Comparison of ENCODE assay signal across 17 cellular contexts in genomic region chr2:28093308-28093707, GRCh38.
DNase-seq lines count a peak whose midpoint lies in the region; ATAC-seq and TF ChIP-seq lines count a peak whose summit lies in the region.
"Had no signal": no experiment of that assay in that cellular context is flagged by ENCODE, and none has a peak within 500 bp of the region (broad histone marks: within the 10 kb centered on the region; RNA-seq: fewer than 3 reads in every experiment).

No MANE protein-coding gene starts in this region.

- no CpG with 5 or more reads among the region's 4 CpGs for WGBS in IMR-90 (ENCODE audit: extremely low coverage in 2 of 2, insufficient read length in 1 of 2), 2 experiments

- no peak for TF ChIP-seq CTCF in activated CD8-positive, alpha-beta T cell treated with anti-CD3 and anti-CD28 coated beads for 36 hours (IDR thresholded peaks at IDR 0.05)
- TF ChIP-seq CTCF in IMR-90 (conservative IDR thresholded peaks at IDR 0.05; ENCODE audit: low read depth, low read length) (no peak), foreskin fibroblast (IDR thresholded peaks at IDR 0.05; ENCODE audit: low read depth, low read length) (no peak)

- H3K56ac ChIP-seq in IMR-90 (ENCODE audit: extremely low read depth, insufficient read depth, low read length), result no peak overlapping the region

- no peaks in the 10 kb centered on the region for H3K9me3 ChIP-seq in IMR-90 (ENCODE audit: control insufficient read depth, insufficient read depth, low read length)
- H3K9me3 ChIP-seq: A549; BLaER1 treated with 17β-estradiol and CSF1 and Interleukin-3, amounts not matched to agents 10 nM and 100 nM; Caco-2 had no signal

- H4K91ac ChIP-seq in IMR-90 (ENCODE audit: insufficient read depth, low read depth, low read length), result peak overlapping the region; percentile 53; the same call in 1 of the 2 replicates

- in situ Hi-C loops in IMR-90 (cut with MboI; ENCODE audit: low sequenced_read_pairs), result no loop called here

- no peaks in the 10 kb centered on the region for H3K4me1 Mint-ChIP-seq in activated CD8-positive, alpha-beta T cell treated with anti-CD3 and anti-CD28 coated beads for 36 hours (ENCODE audit: low read depth)
- no peaks in the 10 kb centered on the region for H3K4me1 Mint-ChIP-seq in activated CD8-positive, alpha-beta T cell treated with anti-CD3 and anti-CD28 coated beads, Interleukin-2, amount 10 ng/mL, durations not matched to agents 7 days and 5 days (ENCODE audit: low read depth)
- H3K4me1 Mint-ChIP-seq: B cell had no signal

- H3K9ac ChIP-seq in IMR-90 (ENCODE audit: low read depth, low read length), result no peak overlapping the region
- H3K9ac ChIP-seq: BLaER1 treated with 17β-estradiol and CSF1 and Interleukin-3, amounts not matched to agents 10 nM and 100 nM had no signal

- H4K20me1 ChIP-seq in IMR-90 (ENCODE audit: insufficient read depth, low read length), result no peaks in the 10 kb centered on the region
- H4K20me1 ChIP-seq: BLaER1 treated with 17β-estradiol and CSF1 and Interleukin-3, amounts not matched to agents 10 nM and 100 nM had no signal

- peak overlapping the region; percentile 58; the same call in 1 of the 3 replicates for H2BK15ac ChIP-seq in IMR-90 (ENCODE audit: low read depth, low read length)

- no peak overlapping the region for H3K14ac ChIP-seq in IMR-90 (replicated peaks; ENCODE audit: low read depth, low read length)

- dilution Hi-C loops in IMR-90 (cut with HindIII; ENCODE audit: low sequenced_read_pairs, unreplicated experiment), result no loop called here

- no peak overlapping the region for H2BK120ac ChIP-seq in IMR-90 (ENCODE audit: low read depth, low read length)

- no peak overlapping the region for H2AK5ac ChIP-seq in IMR-90 (ENCODE audit: low read depth, low read length)

- no peak overlapping the region for H4K8ac ChIP-seq in IMR-90 (ENCODE audit: low read depth in 2 of 2, low read length in 2 of 2)

- H3K36me3 ChIP-seq in IMR-90 (ENCODE audit: control insufficient read depth, insufficient read depth, low read length), result no peaks in the 10 kb centered on the region

- no peaks in the 10 kb centered on the region for H3K27me3 ChIP-seq in IMR-90 (ENCODE audit: control insufficient read depth, insufficient read depth, low read length)
- H3K27me3 ChIP-seq: BLaER1 treated with 17β-estradiol and CSF1 and Interleukin-3, amounts not matched to agents 10 nM and 100 nM had no signal

- CTCF ChIA-PET in activated CD8-positive, alpha-beta T cell treated with anti-CD3 and anti-CD28 coated beads for 36 hours (lab: Charles Lee), result no interaction called here
- CTCF ChIA-PET in activated CD8-positive, alpha-beta T cell treated with anti-CD3 and anti-CD28 coated beads, Interleukin-2, amount 10 ng/mL, durations not matched to agents 7 days and 5 days (lab: Charles Lee), result no interaction called here
- CTCF ChIA-PET in IMR-90 (lab: Yijun Ruan, JAX), result no interaction called here

- H2AFZ ChIP-seq in IMR-90 (replicated peaks; ENCODE audit: low read length, poor library complexity), result no peak overlapping the region

- H3K27ac Mint-ChIP-seq in activated CD8-positive, alpha-beta T cell treated with anti-CD3 and anti-CD28 coated beads for 36 hours, result peak overlapping the region; percentile 50
- H3K27ac Mint-ChIP-seq in activated CD8-positive, alpha-beta T cell treated with anti-CD3 and anti-CD28 coated beads, Interleukin-2, amount 10 ng/mL, durations not matched to agents 7 days and 5 days, result no peak overlapping the region
- H3K27ac Mint-ChIP-seq: B cell; CD4-positive, alpha-beta T cell; CD8-positive, alpha-beta T cell had no signal

- H3K18ac ChIP-seq in IMR-90 (ENCODE audit: low read depth, low read length), result no peak overlapping the region

- POLR2A ChIA-PET in activated CD8-positive, alpha-beta T cell treated with anti-CD3 and anti-CD28 coated beads for 36 hours (lab: Charles Lee), result interaction anchor here (1.2 kb wide), 1 partner anchor 90 kb away, joined by 3 read pairs; no protein-coding TSS in a partner anchor
- POLR2A ChIA-PET in activated CD8-positive, alpha-beta T cell treated with anti-CD3 and anti-CD28 coated beads, Interleukin-2, amount 10 ng/mL, durations not matched to agents 7 days and 5 days (lab: Charles Lee), result no interaction called here
- POLR2A ChIA-PET in IMR-90 (lab: Charles Lee; ENCODE audit: unreplicated experiment), result no interaction called here

- H3K4me1 ChIP-seq in IMR-90 (ENCODE audit: control insufficient read depth, insufficient read depth, low read length), result peaks cover 9% of the 10 kb centered on the region
- H3K4me1 ChIP-seq: BLaER1 treated with 17β-estradiol and CSF1 and Interleukin-3, amounts not matched to agents 10 nM and 100 nM had no signal

- no peak overlapping the region for H3K23ac ChIP-seq in IMR-90 (ENCODE audit: low read depth, low read length)

- H3K9me3 Mint-ChIP-seq in activated CD8-positive, alpha-beta T cell treated with anti-CD3 and anti-CD28 coated beads for 36 hours, result no peaks in the 10 kb centered on the region
- no peaks in the 10 kb centered on the region for H3K9me3 Mint-ChIP-seq in activated CD8-positive, alpha-beta T cell treated with anti-CD3 and anti-CD28 coated beads, Interleukin-2, amount 10 ng/mL, durations not matched to agents 7 days and 5 days (ENCODE audit: insufficient read depth)
- H3K9me3 Mint-ChIP-seq: CD4-positive, alpha-beta T cell; CD8-positive, alpha-beta T cell had no signal

- no peak overlapping the region for H4K5ac ChIP-seq in IMR-90 (ENCODE audit: low read depth, low read length)

- no peak overlapping the region for H3K27ac ChIP-seq in IMR-90 (ENCODE audit: insufficient read depth, low read length)
- H3K27ac ChIP-seq: 22Rv1; BLaER1 treated with 17β-estradiol and CSF1 and Interleukin-3, amounts not matched to agents 10 nM and 100 nM; C4-2B had no signal

- peaks cover 6% of the 10 kb centered on the region for H3K9me1 ChIP-seq in IMR-90 (ENCODE audit: insufficient read depth, low read length)

- no peak overlapping the region for H2AK9ac ChIP-seq in IMR-90 (replicated peaks; ENCODE audit: low read depth, low read length, poor library complexity)

- peaks cover 2 to 7% of the 10 kb centered on the region in 2 experiments; a peak in 3 of 4 replicates for H3K79me1 ChIP-seq in IMR-90 (ENCODE audit: low read depth in 1 of 2, low read length in 2 of 2)

- DNase-seq in activated CD8-positive, alpha-beta T cell treated with anti-CD3 and anti-CD28 coated beads for 36 hours, result no peak
- no peak for DNase-seq in activated CD8-positive, alpha-beta T cell treated with anti-CD3 and anti-CD28 coated beads, Interleukin-2, amount 10 ng/mL, durations not matched to agents 7 days and 5 days
- no peak for DNase-seq in IMR-90
- DNase-seq in foreskin fibroblast, result no peak
- DNase-seq in NCI-H1417 treated with DMSO at 0.1 percent for 48 hours (lab: John Stamatoyannopoulos, UW), result no peak
- DNase-seq: AML-193; Caco-2; Calu3; CD4-positive, alpha-beta T cell; CD8-positive, alpha-beta T cell; DMS79 treated with DMSO at 0.1 percent for 48 hours; GF-D8 had no signal

- H3K36me3 Mint-ChIP-seq in activated CD8-positive, alpha-beta T cell treated with anti-CD3 and anti-CD28 coated beads for 36 hours (ENCODE audit: low read depth), result no peaks in the 10 kb centered on the region
- H3K36me3 Mint-ChIP-seq in activated CD8-positive, alpha-beta T cell treated with anti-CD3 and anti-CD28 coated beads, Interleukin-2, amount 10 ng/mL, durations not matched to agents 7 days and 5 days (ENCODE audit: low read depth), result peaks cover 2% of the 10 kb centered on the region

- 0 out of 2 replicates have a peak overlapping the region, but pooled peaks have one; percentile 55 for H2BK20ac ChIP-seq in IMR-90 (ENCODE audit: low read depth, low read length)

- no peak for TF ChIP-seq RAD21 in IMR-90 (IDR thresholded peaks at IDR 0.05; ENCODE audit: low read length)

- H2BK5ac ChIP-seq in IMR-90 (ENCODE audit: low read depth, low read length, poor library complexity, severe bottlenecking), result no peak overlapping the region

- H3K27me3 Mint-ChIP-seq in activated CD8-positive, alpha-beta T cell treated with anti-CD3 and anti-CD28 coated beads for 36 hours, result no peaks in the 10 kb centered on the region
- H3K27me3 Mint-ChIP-seq in activated CD8-positive, alpha-beta T cell treated with anti-CD3 and anti-CD28 coated beads, Interleukin-2, amount 10 ng/mL, durations not matched to agents 7 days and 5 days (ENCODE audit: low read depth), result no peaks in the 10 kb centered on the region
- H3K27me3 Mint-ChIP-seq: B cell; CD4-positive, alpha-beta T cell had no signal

- no peak overlapping the region for H3K4me3 Mint-ChIP-seq in activated CD8-positive, alpha-beta T cell treated with anti-CD3 and anti-CD28 coated beads for 36 hours
- no peak overlapping the region for H3K4me3 Mint-ChIP-seq in activated CD8-positive, alpha-beta T cell treated with anti-CD3 and anti-CD28 coated beads, Interleukin-2, amount 10 ng/mL, durations not matched to agents 7 days and 5 days
- H3K4me3 Mint-ChIP-seq: B cell; CD4-positive, alpha-beta T cell; CD8-positive, alpha-beta T cell had no signal

- intact Hi-C loops in activated CD8-positive, alpha-beta T cell treated with anti-CD3 and anti-CD28 coated beads for 36 hours (cut with micrococcal nuclease), result no loop called here
- intact Hi-C loops in IMR-90 (cut with micrococcal nuclease), result no loop called here

- H3K4ac ChIP-seq in IMR-90 (ENCODE audit: low read depth, low read length), result no peak overlapping the region

- no peak overlapping the region for H3K4me2 ChIP-seq in IMR-90 (ENCODE audit: low read depth, low read length)
- H3K4me2 ChIP-seq: A549; BLaER1 treated with 17β-estradiol and CSF1 and Interleukin-3, amounts not matched to agents 10 nM and 100 nM had no signal

- no TSS peak for BruUV-seq in IMR-90 (replicated peaks; lab: Mats Ljungman, UMichigan)

- H3K4me3 ChIP-seq in IMR-90 (ENCODE audit: insufficient read depth, low read depth, low read length) (no peak overlapping the region), foreskin fibroblast (ENCODE audit: low read depth in 1 of 2, low read length in 2 of 2) (no peak overlapping the region)
- H3K4me3 ChIP-seq: A549; BLaER1 treated with 17β-estradiol and CSF1 and Interleukin-3, amounts not matched to agents 10 nM and 100 nM had no signal

- no peak for ATAC-seq in activated CD8-positive, alpha-beta T cell treated with anti-CD3 and anti-CD28 coated beads for 36 hours
- no peak for ATAC-seq in activated CD8-positive, alpha-beta T cell treated with anti-CD3 and anti-CD28 coated beads, Interleukin-2, amount 10 ng/mL, durations not matched to agents 7 days and 5 days
- ATAC-seq in IMR-90 (ENCODE audit: low read depth), result no peak
- ATAC-seq: A549; CD8-positive, alpha-beta T cell had no signal

- no peak for TF ChIP-seq POLR2A in IMR-90 (IDR thresholded peaks at IDR 0.05; ENCODE audit: low read depth, low read length)

TF ChIP-seq in IMR-90, 13 proteins besides CTCF, POLR2A, EP300 and RAD21:
- TF ChIP-seq MAFK (IDR thresholded peaks at IDR 0.05; ENCODE audit: low read depth, low read length) (no peak), RFX5 (IDR thresholded peaks at IDR 0.05; ENCODE audit: low read depth, low read length) (no peak), SMC3 (IDR thresholded peaks at IDR 0.05; ENCODE audit: low read depth, low read length) (no peak), RCOR1 (IDR thresholded peaks at IDR 0.05; ENCODE audit: insufficient replicate concordance, low read length) (no peak), CEBPB (IDR thresholded peaks at IDR 0.05; ENCODE audit: low read depth, low read length) (no peak)
